1 cellular context compared by ENCODE assay signal in the genomic region with DNA sequence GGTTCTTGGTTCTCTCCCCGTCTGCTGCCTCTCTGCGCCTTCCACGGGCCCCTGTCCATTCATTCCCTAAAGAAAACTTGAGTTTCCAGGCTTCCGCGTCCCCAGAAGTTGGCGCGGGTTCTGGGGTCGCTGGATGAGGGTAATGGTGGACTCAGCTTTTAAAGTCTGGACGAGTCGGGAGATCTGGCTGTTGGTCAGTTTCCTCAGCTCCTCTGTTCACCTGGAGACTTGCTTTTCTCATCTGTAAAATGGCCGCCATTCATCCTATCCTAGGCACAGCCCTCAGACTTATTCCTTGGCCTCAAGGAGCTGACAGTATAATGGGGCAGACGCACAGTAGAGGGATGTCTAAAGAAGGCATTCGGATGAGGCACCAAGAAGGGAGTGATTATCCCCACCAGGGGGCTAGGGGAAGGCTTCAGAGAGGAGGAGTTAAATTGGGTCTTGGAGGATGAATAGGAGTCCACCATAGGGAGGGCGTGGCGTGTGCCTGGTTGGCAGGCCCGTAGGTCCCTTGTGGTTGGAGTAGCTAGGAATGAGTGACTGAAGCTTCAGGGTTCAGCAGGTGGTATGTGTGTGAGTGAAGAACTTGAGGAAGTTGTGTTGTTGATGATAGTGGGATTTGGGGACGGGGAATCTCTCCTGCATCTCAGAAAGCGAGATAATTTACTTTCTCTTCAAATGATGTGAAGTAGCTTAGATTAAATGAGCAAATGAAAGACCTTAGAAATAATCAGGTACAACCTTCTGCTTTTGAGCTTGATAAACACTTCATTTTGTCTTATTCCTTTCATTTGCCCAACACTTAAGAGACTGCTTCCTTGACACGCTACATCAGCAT.
TF ChIP-seq lines count a peak whose summit lies in the region.

No MANE protein-coding gene starts in this region.

TF ChIP-seq in GM23338, 12 proteins besides CTCF, POLR2A, EP300 and RAD21 (continued from another document):
- TF ChIP-seq, protein P1, sequence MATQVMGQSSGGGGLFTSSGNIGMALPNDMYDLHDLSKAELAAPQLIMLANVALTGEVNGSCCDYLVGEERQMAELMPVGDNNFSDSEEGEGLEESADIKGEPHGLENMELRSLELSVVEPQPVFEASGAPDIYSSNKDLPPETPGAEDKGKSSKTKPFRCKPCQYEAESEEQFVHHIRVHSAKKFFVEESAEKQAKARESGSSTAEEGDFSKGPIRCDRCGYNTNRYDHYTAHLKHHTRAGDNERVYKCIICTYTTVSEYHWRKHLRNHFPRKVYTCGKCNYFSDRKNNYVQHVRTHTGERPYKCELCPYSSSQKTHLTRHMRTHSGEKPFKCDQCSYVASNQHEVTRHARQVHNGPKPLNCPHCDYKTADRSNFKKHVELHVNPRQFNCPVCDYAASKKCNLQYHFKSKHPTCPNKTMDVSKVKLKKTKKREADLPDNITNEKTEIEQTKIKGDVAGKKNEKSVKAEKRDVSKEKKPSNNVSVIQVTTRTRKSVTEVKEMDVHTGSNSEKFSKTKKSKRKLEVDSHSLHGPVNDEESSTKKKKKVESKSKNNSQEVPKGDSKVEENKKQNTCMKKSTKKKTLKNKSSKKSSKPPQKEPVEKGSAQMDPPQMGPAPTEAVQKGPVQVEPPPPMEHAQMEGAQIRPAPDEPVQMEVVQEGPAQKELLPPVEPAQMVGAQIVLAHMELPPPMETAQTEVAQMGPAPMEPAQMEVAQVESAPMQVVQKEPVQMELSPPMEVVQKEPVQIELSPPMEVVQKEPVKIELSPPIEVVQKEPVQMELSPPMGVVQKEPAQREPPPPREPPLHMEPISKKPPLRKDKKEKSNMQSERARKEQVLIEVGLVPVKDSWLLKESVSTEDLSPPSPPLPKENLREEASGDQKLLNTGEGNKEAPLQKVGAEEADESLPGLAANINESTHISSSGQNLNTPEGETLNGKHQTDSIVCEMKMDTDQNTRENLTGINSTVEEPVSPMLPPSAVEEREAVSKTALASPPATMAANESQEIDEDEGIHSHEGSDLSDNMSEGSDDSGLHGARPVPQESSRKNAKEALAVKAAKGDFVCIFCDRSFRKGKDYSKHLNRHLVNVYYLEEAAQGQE (IDR thresholded peaks at IDR 0.05; ENCODE audit: unreplicated experiment), result no peak
